In the genomic region with DNA sequence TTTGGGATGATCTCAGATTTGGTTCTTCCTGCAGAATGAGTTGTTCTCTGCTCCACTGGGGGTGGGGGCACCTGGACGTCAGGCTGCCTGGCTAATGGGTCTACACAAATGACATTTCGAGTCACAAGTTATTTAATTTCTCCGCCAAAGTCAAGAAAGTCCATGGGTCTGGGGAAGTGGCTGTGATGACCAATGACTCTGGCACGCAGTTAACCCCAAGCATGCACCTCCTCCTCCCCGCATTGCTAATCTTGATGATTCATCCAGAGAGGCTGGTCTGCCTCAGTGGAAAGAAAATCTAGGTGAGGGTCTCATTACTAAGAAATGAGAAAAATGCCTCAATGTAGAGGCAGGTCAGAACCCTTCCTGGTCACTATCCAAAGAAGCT, we compare ENCODE assay signal across 8 cellular contexts.
DNase-seq lines count a peak whose midpoint lies in the region; ATAC-seq and TF ChIP-seq lines count a peak whose summit lies in the region.

No MANE protein-coding gene starts in this region.

- H3K4me1 Mint-ChIP-seq in CD4-positive, alpha-beta T cell (ENCODE audit: low read depth) = peaks cover 60% of the 10 kb centered on the region

- 55% methylated on average over 4 of the region's 5 CpGs for WGBS in HUES64

- no peak overlapping the region for H3K4me3 ChIP-seq in HUES64 (ENCODE audit: low read length)

- no peaks in the 10 kb centered on the region for H3K27me3 Mint-ChIP-seq in CD4-positive, alpha-beta T cell

- H3K4me1 ChIP-seq in HUES64 (ENCODE audit: insufficient read depth, low read length) = peaks cover 33% of the 10 kb centered on the region

- ATAC-seq in CD4-positive, alpha-beta T cell (ENCODE audit: poor library complexity) = no peak
- ATAC-seq in GM19467 (IDR thresholded peaks at IDR 0.05; ENCODE audit: unreplicated experiment) (no peak), HG03460 (IDR thresholded peaks at IDR 0.05; ENCODE audit: unreplicated experiment) (no peak)

- no peaks in the 10 kb centered on the region for H3K27me3 ChIP-seq in CD4-positive, alpha-beta T cell (ENCODE audit: control insufficient read depth, insufficient read depth, low read length)
- H3K27me3 ChIP-seq in HUES64 (ENCODE audit: insufficient read depth, low read length) = no peaks in the 10 kb centered on the region

- H3K27ac Mint-ChIP-seq in CD4-positive, alpha-beta T cell = peak overlapping the region; percentile 75

- H3K9me3 Mint-ChIP-seq in CD4-positive, alpha-beta T cell = no peaks in the 10 kb centered on the region

- peaks cover 14% of the 10 kb centered on the region for H3K36me3 Mint-ChIP-seq in CD4-positive, alpha-beta T cell (ENCODE audit: low read depth)

- no peak overlapping the region for H3K4me3 Mint-ChIP-seq in CD4-positive, alpha-beta T cell

- DNase-seq in CD4-positive, alpha-beta T cell = no peak
- DNase-seq in astrocyte of the hippocampus (ENCODE audit: low read depth, low spot score) (peak; percentile 98), mucosa of gallbladder (ENCODE audit: low spot score) (peak; percentile 17), midbrain (lab: John Stamatoyannopoulos, UW) (no peak), OCI-M2 (lab: John Stamatoyannopoulos, UW; ENCODE audit: unreplicated experiment) (no peak)

- intact Hi-C loops in CD4-positive, alpha-beta T cell (cut with DNase I, micrococcal nuclease) = no loop called here

- H3K9ac ChIP-seq in HUES64 (ENCODE audit: low read depth, low read length) = peak overlapping the region; percentile 20; the same call in 1 of the 2 replicates

- CTCF ChIA-PET in CD4-positive, alpha-beta T cell (lab: Charles Lee) = interaction anchor here (1.7 kb wide), 1 partner anchor 232 kb away, joined by 5 read pairs; no protein-coding TSS in a partner anchor

- no peak overlapping the region for H3K27ac ChIP-seq in CD4-positive, alpha-beta T cell (ENCODE audit: low read depth, low read length)
- H3K27ac ChIP-seq in HUES64 (ENCODE audit: low read depth, low read length) = peak overlapping the region; percentile 89

- no peak for TF ChIP-seq CTCF in CD4-positive, alpha-beta T cell (IDR thresholded peaks at IDR 0.05)

- POLR2A ChIA-PET in CD4-positive, alpha-beta T cell (lab: Charles Lee) = no interaction called here

- H3K9me3 ChIP-seq in CD4-positive, alpha-beta T cell (ENCODE audit: control insufficient read depth, low read length) = no peaks in the 10 kb centered on the region
- no peaks in the 10 kb centered on the region for H3K9me3 ChIP-seq in HUES64 (ENCODE audit: insufficient read depth, low read depth, low read length)

- H3K36me3 ChIP-seq in HUES64 (ENCODE audit: insufficient read depth, low read length) = no peaks in the 10 kb centered on the region

Comparison
In these comparisons a context has a peak if more than half of its experiments do, and no peak if none do; other contexts are left out.
1. DNase-seq: peak in astrocyte of the hippocampus (single experiment) and mucosa of gallbladder (single experiment); none in CD4-positive, alpha-beta T cell (0 of 10), midbrain (single experiment) and OCI-M2 (single experiment).